ENCODE assay signal across 1 cellular context in genomic region chr12:104933778-104934177, GRCh38.
TF ChIP-seq lines count a peak whose summit lies in the region.

No MANE protein-coding gene starts in this region.

TF ChIP-seq in HCT116, 20 proteins besides CTCF, POLR2A, EP300 and RAD21:
- TF ChIP-seq ZBTB33 (IDR thresholded peaks at IDR 0.05; ENCODE audit: extremely low read depth, insufficient replicate concordance, low read length) = no peak
- no peak for TF ChIP-seq CBX3 (IDR thresholded peaks at IDR 0.05; ENCODE audit: low read depth)
- TF ChIP-seq, protein P1, sequence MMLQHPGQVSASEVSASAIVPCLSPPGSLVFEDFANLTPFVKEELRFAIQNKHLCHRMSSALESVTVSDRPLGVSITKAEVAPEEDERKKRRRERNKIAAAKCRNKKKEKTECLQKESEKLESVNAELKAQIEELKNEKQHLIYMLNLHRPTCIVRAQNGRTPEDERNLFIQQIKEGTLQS (IDR thresholded peaks at IDR 0.05) = no peak
- no peak for TF ChIP-seq POLR2AphosphoS5 (IDR thresholded peaks at IDR 0.05; ENCODE audit: low read depth, low read length)
- no peak for TF ChIP-seq SIN3A (IDR thresholded peaks at IDR 0.05; ENCODE audit: low read depth)
- TF ChIP-seq YY1 (IDR thresholded peaks at IDR 0.05; ENCODE audit: extremely low read depth, insufficient replicate concordance, low read depth, low read length) = no peak
- TF ChIP-seq TCF7L2 (IDR thresholded peaks at IDR 0.05; ENCODE audit: borderline replicate concordance, extremely low read depth, insufficient read depth, insufficient read length) = no peak
- TF ChIP-seq, protein P2, sequence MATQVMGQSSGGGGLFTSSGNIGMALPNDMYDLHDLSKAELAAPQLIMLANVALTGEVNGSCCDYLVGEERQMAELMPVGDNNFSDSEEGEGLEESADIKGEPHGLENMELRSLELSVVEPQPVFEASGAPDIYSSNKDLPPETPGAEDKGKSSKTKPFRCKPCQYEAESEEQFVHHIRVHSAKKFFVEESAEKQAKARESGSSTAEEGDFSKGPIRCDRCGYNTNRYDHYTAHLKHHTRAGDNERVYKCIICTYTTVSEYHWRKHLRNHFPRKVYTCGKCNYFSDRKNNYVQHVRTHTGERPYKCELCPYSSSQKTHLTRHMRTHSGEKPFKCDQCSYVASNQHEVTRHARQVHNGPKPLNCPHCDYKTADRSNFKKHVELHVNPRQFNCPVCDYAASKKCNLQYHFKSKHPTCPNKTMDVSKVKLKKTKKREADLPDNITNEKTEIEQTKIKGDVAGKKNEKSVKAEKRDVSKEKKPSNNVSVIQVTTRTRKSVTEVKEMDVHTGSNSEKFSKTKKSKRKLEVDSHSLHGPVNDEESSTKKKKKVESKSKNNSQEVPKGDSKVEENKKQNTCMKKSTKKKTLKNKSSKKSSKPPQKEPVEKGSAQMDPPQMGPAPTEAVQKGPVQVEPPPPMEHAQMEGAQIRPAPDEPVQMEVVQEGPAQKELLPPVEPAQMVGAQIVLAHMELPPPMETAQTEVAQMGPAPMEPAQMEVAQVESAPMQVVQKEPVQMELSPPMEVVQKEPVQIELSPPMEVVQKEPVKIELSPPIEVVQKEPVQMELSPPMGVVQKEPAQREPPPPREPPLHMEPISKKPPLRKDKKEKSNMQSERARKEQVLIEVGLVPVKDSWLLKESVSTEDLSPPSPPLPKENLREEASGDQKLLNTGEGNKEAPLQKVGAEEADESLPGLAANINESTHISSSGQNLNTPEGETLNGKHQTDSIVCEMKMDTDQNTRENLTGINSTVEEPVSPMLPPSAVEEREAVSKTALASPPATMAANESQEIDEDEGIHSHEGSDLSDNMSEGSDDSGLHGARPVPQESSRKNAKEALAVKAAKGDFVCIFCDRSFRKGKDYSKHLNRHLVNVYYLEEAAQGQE (IDR thresholded peaks at IDR 0.05; ENCODE audit: low read depth) = no peak
- TF ChIP-seq CEBPB (IDR thresholded peaks at IDR 0.05; ENCODE audit: low read depth) = no peak
- TF ChIP-seq FOSL1 (IDR thresholded peaks at IDR 0.05; ENCODE audit: low read depth) = no peak
- TF ChIP-seq ELF1 (IDR thresholded peaks at IDR 0.05; ENCODE audit: borderline replicate concordance, low read depth) = no peak
- TF ChIP-seq EZH2 (IDR thresholded peaks at IDR 0.05) = no peak
- no peak for TF ChIP-seq JUND (IDR thresholded peaks at IDR 0.05)
- TF ChIP-seq ZFX (IDR thresholded peaks at IDR 0.05) = no peak
